In the genomic region with DNA sequence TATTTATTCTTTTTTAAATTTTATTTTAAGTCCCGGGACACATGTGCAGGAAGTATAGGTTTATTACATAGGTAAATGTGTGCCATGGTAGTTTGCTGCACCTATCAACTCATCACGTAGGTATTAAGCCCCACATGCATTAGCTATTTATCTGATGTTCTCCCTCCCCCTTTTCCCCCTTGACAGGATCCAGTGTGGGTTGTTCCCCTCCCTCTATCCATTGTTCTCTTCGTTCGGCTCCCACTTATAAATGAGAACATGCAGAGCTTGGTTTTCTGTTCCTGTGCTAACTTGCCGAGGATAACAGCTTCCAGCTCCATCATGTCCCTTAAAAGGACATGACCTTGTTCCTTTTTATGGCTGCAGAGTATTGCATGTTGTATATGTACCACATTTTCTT, we compare ENCODE assay signal across 32 cellular contexts.
"Had no signal": no experiment of that assay in that cellular context is flagged by ENCODE, and none has a peak within 500 bp of the region (broad histone marks: within the 10 kb centered on the region; RNA-seq: fewer than 3 reads in every experiment).

No MANE protein-coding gene starts in this region.

- H3K9me3 ChIP-seq: adrenal gland, gastrocnemius medialis had no signal

- H3K4me3 ChIP-seq: adrenal gland, ascending aorta, breast epithelium, coronary artery, dorsolateral prefrontal cortex, gastrocnemius medialis, heart left ventricle had no signal

- H3K9me3 Mint-ChIP-seq: activated naive CD8-positive, alpha-beta T cell treated with anti-CD3 and anti-CD28 coated beads, Interleukin-2, amount 50 U/mL, for 24 hours; activated T-helper 17 cell treated with anti-CD3 and anti-CD28 coated beads, Interleukin-2, amount 50 U/mL, for 72 hours had no signal

- H3K27ac Mint-ChIP-seq: activated CD4-positive, alpha-beta memory T cell treated with anti-CD3 and anti-CD28 coated beads for 36 hours; activated CD4-positive, alpha-beta T cell treated with anti-CD3 and anti-CD28 coated beads for 36 hours; activated CD4-positive, alpha-beta T cell treated with anti-CD3 and anti-CD28 coated beads, Interleukin-2, amount 10 ng/mL, durations not matched to agents 24 days and 14 days; activated CD8-positive, alpha-beta memory T cell treated with anti-CD3 and anti-CD28 coated beads, Interleukin-2, amount 10 ng/mL, durations not matched to agents 7 days and 5 days; activated CD8-positive, alpha-beta T cell treated with anti-CD3 and anti-CD28 coated beads, Interleukin-2, amount 10 ng/mL, durations not matched to agents 7 days and 5 days; activated naive CD8-positive, alpha-beta T cell; activated naive CD8-positive, alpha-beta T cell treated with anti-CD3 and anti-CD28 coated beads, Interleukin-2, amount 50 U/mL, for 24 hours; activated T-cell treated with anti-CD3 and anti-CD28 coated beads, Interleukin-2, amount 50 U/mL, for 24 hours; activated T-helper 17 cell treated with anti-CD3 and anti-CD28 coated beads, Interleukin-2, amount 50 U/mL, for 72 hours; brain; dendritic cell treated with granulocyte-macrophage colony-stimulating factor and Interleukin-4, amounts not matched to agents 40 ng/mL and 50 ng/mL, for 4 days; endodermal cell had no signal

- H3K36me3 Mint-ChIP-seq: activated CD4-positive, alpha-beta memory T cell treated with anti-CD3 and anti-CD28 coated beads for 36 hours; activated CD8-positive, alpha-beta memory T cell treated with anti-CD3 and anti-CD28 coated beads, Interleukin-2, amount 10 ng/mL, durations not matched to agents 7 days and 5 days; activated naive CD8-positive, alpha-beta T cell had no signal

- H3K27me3 ChIP-seq: adrenal gland, ascending aorta, breast epithelium, dorsolateral prefrontal cortex, gastrocnemius medialis, heart left ventricle had no signal

- H3K4me1 ChIP-seq: adrenal gland, ascending aorta, breast epithelium, gastrocnemius medialis, heart left ventricle had no signal

- H3K4me1 Mint-ChIP-seq: activated CD4-positive, alpha-beta T cell treated with anti-CD3 and anti-CD28 coated beads for 36 hours; activated CD4-positive, alpha-beta T cell treated with anti-CD3 and anti-CD28 coated beads, Interleukin-2, amount 10 ng/mL, durations not matched to agents 24 days and 14 days; activated CD8-positive, alpha-beta memory T cell treated with anti-CD3 and anti-CD28 coated beads, Interleukin-2, amount 10 ng/mL, durations not matched to agents 7 days and 5 days; activated naive CD8-positive, alpha-beta T cell treated with anti-CD3 and anti-CD28 coated beads, Interleukin-2, amount 50 U/mL, for 24 hours; activated T-helper 17 cell treated with anti-CD3 and anti-CD28 coated beads, Interleukin-2, amount 50 U/mL, for 72 hours; brain; central memory CD8-positive, alpha-beta T cell; endodermal cell had no signal

- H3K27ac ChIP-seq: adrenal gland, ascending aorta, breast epithelium, coronary artery, dorsolateral prefrontal cortex, gastrocnemius medialis, heart left ventricle had no signal

- ATAC-seq: activated CD4-positive, alpha-beta T cell treated with anti-CD3 and anti-CD28 coated beads for 36 hours; activated CD8-positive, alpha-beta memory T cell treated with anti-CD3 and anti-CD28 coated beads, Interleukin-2, amount 10 ng/mL, durations not matched to agents 7 days and 5 days; activated CD8-positive, alpha-beta T cell treated with anti-CD3 and anti-CD28 coated beads, Interleukin-2, amount 10 ng/mL, durations not matched to agents 7 days and 5 days; activated naive CD8-positive, alpha-beta T cell treated with anti-CD3 and anti-CD28 coated beads, Interleukin-2, amount 50 U/mL, for 24 hours; activated T-helper 17 cell treated with anti-CD3 and anti-CD28 coated beads, Interleukin-2, amount 50 U/mL, for 72 hours; gastrocnemius medialis; heart left ventricle had no signal

- H3K36me3 ChIP-seq: adrenal gland, ascending aorta, breast epithelium, gastrocnemius medialis, heart left ventricle had no signal

- DNase-seq: activated CD4-positive, alpha-beta memory T cell treated with anti-CD3 and anti-CD28 coated beads for 36 hours; activated CD4-positive, alpha-beta T cell treated with anti-CD3 and anti-CD28 coated beads for 36 hours; activated CD4-positive, alpha-beta T cell treated with anti-CD3 and anti-CD28 coated beads, Interleukin-2, amount 10 ng/mL, durations not matched to agents 24 days and 14 days; activated CD4-positive, CD25-positive, alpha-beta regulatory T cell; activated CD4-positive, CD25-positive, alpha-beta regulatory T cell treated with anti-CD3 and anti-CD28 coated beads, Interleukin-2, amount 50 U/mL, for 72 hours; activated CD8-positive, alpha-beta memory T cell treated with anti-CD3 and anti-CD28 coated beads, Interleukin-2, amount 10 ng/mL, durations not matched to agents 7 days and 5 days; activated CD8-positive, alpha-beta memory T cell treated with anti-CD3 and anti-CD28 coated beads, Interleukin-2, amount 50 U/mL, for 48 hours; activated CD8-positive, alpha-beta T cell treated with anti-CD3 and anti-CD28 coated beads, Interleukin-2, amount 10 ng/mL, durations not matched to agents 7 days and 5 days; activated effector memory CD4-positive, alpha-beta T cell treated with Interleukin-2 at 50 U/mL for 16 hours; activated gamma-delta T cell treated with Interleukin-2 at 50 U/mL for 16 hours; activated naive CD4-positive, alpha-beta T cell treated with anti-CD3 and anti-CD28 coated beads, Interleukin-2, amount 50 U/mL, for 16 hours; activated naive CD4-positive, alpha-beta T cell treated with Interleukin-2 at 50 U/mL for 16 hours; activated naive CD8-positive, alpha-beta T cell treated with anti-CD3 and anti-CD28 coated beads, Interleukin-2, amount 50 U/mL, for 24 hours; activated T-cell treated with anti-CD3 and anti-CD28 coated beads for 4 hours; activated T-cell treated with anti-CD3 and anti-CD28 coated beads, Interleukin-2, amount 50 U/mL, for 24 hours; adrenal gland; dorsolateral prefrontal cortex; effector memory CD4-positive, alpha-beta T cell; endodermal cell; foreskin fibroblast; gastrocnemius medialis; glutamatergic neuron; heart left ventricle; T-helper 2 cell had no signal

- H3K4me3 Mint-ChIP-seq: activated CD4-positive, alpha-beta memory T cell treated with anti-CD3 and anti-CD28 coated beads for 36 hours; activated CD4-positive, alpha-beta T cell treated with anti-CD3 and anti-CD28 coated beads for 36 hours; activated CD4-positive, alpha-beta T cell treated with anti-CD3 and anti-CD28 coated beads, Interleukin-2, amount 10 ng/mL, durations not matched to agents 24 days and 14 days; activated CD8-positive, alpha-beta memory T cell treated with anti-CD3 and anti-CD28 coated beads, Interleukin-2, amount 10 ng/mL, durations not matched to agents 7 days and 5 days; activated CD8-positive, alpha-beta T cell treated with anti-CD3 and anti-CD28 coated beads, Interleukin-2, amount 10 ng/mL, durations not matched to agents 7 days and 5 days; activated naive CD8-positive, alpha-beta T cell; activated naive CD8-positive, alpha-beta T cell treated with anti-CD3 and anti-CD28 coated beads, Interleukin-2, amount 50 U/mL, for 24 hours; activated T-cell treated with anti-CD3 and anti-CD28 coated beads, Interleukin-2, amount 50 U/mL, for 24 hours; activated T-helper 17 cell treated with anti-CD3 and anti-CD28 coated beads, Interleukin-2, amount 50 U/mL, for 72 hours; brain; central memory CD8-positive, alpha-beta T cell; dendritic cell treated with granulocyte-macrophage colony-stimulating factor and Interleukin-4, amounts not matched to agents 40 ng/mL and 50 ng/mL, for 4 days; endodermal cell had no signal

- H3K27me3 Mint-ChIP-seq: activated CD4-positive, alpha-beta memory T cell treated with anti-CD3 and anti-CD28 coated beads for 36 hours; activated CD4-positive, alpha-beta T cell treated with anti-CD3 and anti-CD28 coated beads for 36 hours; activated CD4-positive, alpha-beta T cell treated with anti-CD3 and anti-CD28 coated beads, Interleukin-2, amount 10 ng/mL, durations not matched to agents 24 days and 14 days; activated CD8-positive, alpha-beta memory T cell treated with anti-CD3 and anti-CD28 coated beads, Interleukin-2, amount 10 ng/mL, durations not matched to agents 7 days and 5 days; activated naive CD8-positive, alpha-beta T cell; activated naive CD8-positive, alpha-beta T cell treated with anti-CD3 and anti-CD28 coated beads, Interleukin-2, amount 50 U/mL, for 24 hours; activated T-helper 17 cell treated with anti-CD3 and anti-CD28 coated beads, Interleukin-2, amount 50 U/mL, for 72 hours; central memory CD8-positive, alpha-beta T cell; dendritic cell treated with granulocyte-macrophage colony-stimulating factor and Interleukin-4, amounts not matched to agents 40 ng/mL and 50 ng/mL, for 4 days had no signal
